ENCODE assay signal across 8 cellular contexts in the genomic region with DNA sequence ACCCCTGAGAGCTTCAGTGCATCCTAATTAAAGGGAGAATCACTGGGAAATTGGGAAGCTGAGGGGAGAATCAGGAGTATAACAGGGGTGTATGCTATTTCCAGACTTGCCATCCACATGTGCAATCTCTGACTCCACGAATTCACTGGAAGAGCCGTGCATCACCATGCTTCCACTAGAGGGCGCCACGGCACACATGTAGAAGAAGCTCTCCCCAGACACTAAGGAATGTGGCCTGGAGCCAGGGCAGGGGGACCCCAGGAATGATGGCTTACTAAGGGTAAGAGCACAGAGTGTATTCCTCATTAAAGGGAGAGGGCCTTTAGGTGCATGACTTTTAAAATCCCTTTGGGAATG.
DNase-seq lines count a peak whose midpoint lies in the region; ATAC-seq and TF ChIP-seq lines count a peak whose summit lies in the region.

No MANE protein-coding gene starts in this region.

- peak; percentile 45 to 46 for DNase-seq in AML-193 (lab: John Stamatoyannopoulos, UW)
- DNase-seq in GM20000 (ENCODE audit: low spot score) = peak; percentile 64
- peak; percentile 15 to 79 for DNase-seq in NCI-H526 (lab: John Stamatoyannopoulos, UW)
- DNase-seq in activated CD8-positive, alpha-beta memory T cell treated with anti-CD3 and anti-CD28 coated beads, Interleukin-2, amount 10 ng/mL, durations not matched to agents 7 days and 5 days = peak; percentile 63
- DNase-seq in naive B cell = peak; percentile 18
- peak in 1 of 2 donors; percentile 87 for DNase-seq in suprapubic skin (ENCODE audit: low spot score in 2 of 2)

- no peak overlapping the region for H3K4me3 ChIP-seq in suprapubic skin

- H3K27me3 ChIP-seq in suprapubic skin = no peaks in the 10 kb centered on the region

- no peaks in the 10 kb centered on the region for H3K36me3 Mint-ChIP-seq in activated CD8-positive, alpha-beta memory T cell treated with anti-CD3 and anti-CD28 coated beads, Interleukin-2, amount 10 ng/mL, durations not matched to agents 7 days and 5 days
- H3K36me3 Mint-ChIP-seq in naive B cell = no peaks in the 10 kb centered on the region

- no peaks in the 10 kb centered on the region for H3K9me3 Mint-ChIP-seq in activated CD8-positive, alpha-beta memory T cell treated with anti-CD3 and anti-CD28 coated beads, Interleukin-2, amount 10 ng/mL, durations not matched to agents 7 days and 5 days (ENCODE audit: low read depth)
- H3K9me3 Mint-ChIP-seq in naive B cell = peaks cover 0 to 2% (median 0%) of the 10 kb centered on the region in 7 donors

- H3K27ac Mint-ChIP-seq in activated CD8-positive, alpha-beta memory T cell treated with anti-CD3 and anti-CD28 coated beads, Interleukin-2, amount 10 ng/mL, durations not matched to agents 7 days and 5 days = no peak overlapping the region
- H3K27ac Mint-ChIP-seq in naive B cell = no peak overlapping the region

- H3K36me3 ChIP-seq in suprapubic skin = no peaks in the 10 kb centered on the region

- H3K4me1 Mint-ChIP-seq in activated CD8-positive, alpha-beta memory T cell treated with anti-CD3 and anti-CD28 coated beads, Interleukin-2, amount 10 ng/mL, durations not matched to agents 7 days and 5 days = peaks cover 15% of the 10 kb centered on the region
- peaks cover 0 to 6% (median 5%) of the 10 kb centered on the region in 3 donors for H3K4me1 Mint-ChIP-seq in naive B cell

- H3K27ac ChIP-seq in suprapubic skin = peak overlapping the region; percentile 42

- peaks cover 45% of the 10 kb centered on the region for H3K27me3 Mint-ChIP-seq in activated CD8-positive, alpha-beta memory T cell treated with anti-CD3 and anti-CD28 coated beads, Interleukin-2, amount 10 ng/mL, durations not matched to agents 7 days and 5 days
- peaks cover 46 to 51% (median 49%) of the 10 kb centered on the region in 3 donors for H3K27me3 Mint-ChIP-seq in naive B cell

- H3K9me3 ChIP-seq in suprapubic skin = no peaks in the 10 kb centered on the region

- no peak for TF ChIP-seq EP300 in suprapubic skin (IDR thresholded peaks at IDR 0.05)

- no peak for TF ChIP-seq POLR2A in suprapubic skin (IDR thresholded peaks at IDR 0.05)

- no peak overlapping the region for H3K4me3 Mint-ChIP-seq in activated CD8-positive, alpha-beta memory T cell treated with anti-CD3 and anti-CD28 coated beads, Interleukin-2, amount 10 ng/mL, durations not matched to agents 7 days and 5 days
- no peak overlapping the region for H3K4me3 Mint-ChIP-seq in naive B cell

- H3K4me1 ChIP-seq in suprapubic skin = peaks cover 50% of the 10 kb centered on the region

- no peak for ATAC-seq in activated CD8-positive, alpha-beta memory T cell treated with anti-CD3 and anti-CD28 coated beads, Interleukin-2, amount 10 ng/mL, durations not matched to agents 7 days and 5 days
- ATAC-seq in esophagus mucosa = peak; percentile 49
- no peak for ATAC-seq in naive B cell (ENCODE audit: low read depth in 2 of 2)
- no peak for ATAC-seq in GM21447 (IDR thresholded peaks at IDR 0.05; ENCODE audit: unreplicated experiment)

- TF ChIP-seq CTCF in GM20000 (IDR thresholded peaks at IDR 0.05; ENCODE audit: extremely low read depth, missing control alignments) (peak; percentile 90), suprapubic skin (IDR thresholded peaks at IDR 0.05) (peak; percentile 55 to 89)

- WGBS in suprapubic skin = 7% methylated on average over 4 of the region's 4 CpGs

- CTCF ChIA-PET in activated CD8-positive, alpha-beta memory T cell treated with anti-CD3 and anti-CD28 coated beads, Interleukin-2, amount 10 ng/mL, durations not matched to agents 7 days and 5 days (lab: Charles Lee) = interaction anchor here (0.8 to 7.6 kb wide), 23 partner anchors 9 to 1004 kb away, joined by 3 to 62 read pairs (median 5); no protein-coding TSS in a partner anchor
